1 cellular context compared by ENCODE assay signal in genomic region chr4:37605843-37606565, GRCh38.
TF ChIP-seq lines count a peak whose summit lies in the region.

No MANE protein-coding gene starts in this region.

TF ChIP-seq in K562, 482 proteins besides CTCF, POLR2A, EP300 and RAD21:
- TF ChIP-seq ZNF512 (tag; IDR thresholded peaks at IDR 0.05) = peak; percentile 99
- no peak for TF ChIP-seq NELFE (IDR thresholded peaks at IDR 0.05; ENCODE audit: insufficient read depth, insufficient read length)
- TF ChIP-seq BCLAF1 (IDR thresholded peaks at IDR 0.05; ENCODE audit: borderline replicate concordance in 1 of 2, control insufficient read depth in 1 of 2, low read depth in 2 of 2, low read length in 1 of 2) = peak in 1 of 2 experiments; percentile 26; a peak in 1 of 4 replicates
